Comparison of ENCODE assay signal across 8 cellular contexts in the genomic region with DNA sequence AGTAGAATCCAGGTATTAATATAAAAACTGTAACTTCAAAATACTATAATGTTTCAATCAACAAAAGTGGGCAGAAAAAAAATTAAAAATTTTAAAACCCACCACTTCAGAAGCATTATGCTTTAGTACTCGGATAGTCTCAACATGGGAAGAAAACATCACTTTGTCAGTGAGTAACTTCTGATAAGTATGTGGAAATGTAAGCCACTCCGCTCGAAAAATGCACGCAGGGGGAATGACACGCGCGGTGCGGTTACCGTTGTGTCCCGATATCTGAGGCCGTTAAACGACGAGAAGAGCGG.
A peak's percentile ranks its signal among the peaks of the same experiment; 100 is the strongest.
DNase-seq lines count a peak whose midpoint lies in the region; ATAC-seq and TF ChIP-seq lines count a peak whose summit lies in the region.

No MANE protein-coding gene starts in this region.

- H3K4me3 ChIP-seq in cardiac fibroblast (replicated peaks in 1 of 2; ENCODE audit: low read depth in 2 of 2, low read length in 2 of 2) (peak overlapping the region; percentile 78 to 84), mucosa of stomach (ENCODE audit: low read length) (peak overlapping the region; percentile 69)

- peak overlapping the region; percentile 43 for H3K27ac Mint-ChIP-seq in stimulated activated naive CD8-positive, alpha-beta T cell treated with anti-CD3 and anti-CD28 coated beads, Interleukin-15, Interleukin-2, amounts not matched to agents 100 ng/mL and 50 ng/mL, for 24 hours

- H3K4me1 ChIP-seq in mucosa of stomach (ENCODE audit: control insufficient read depth, insufficient read depth, low read length), result peaks cover 10% of the 10 kb centered on the region

- peaks cover 24% of the 10 kb centered on the region for H3K36me3 Mint-ChIP-seq in stimulated activated naive CD8-positive, alpha-beta T cell treated with anti-CD3 and anti-CD28 coated beads, Interleukin-15, Interleukin-2, amounts not matched to agents 100 ng/mL and 50 ng/mL, for 24 hours (ENCODE audit: low read depth)

- TF ChIP-seq CTCF in cardiac fibroblast (IDR thresholded peaks at IDR 0.05; ENCODE audit: low read depth, low read length), result no peak

- H3K4me3 Mint-ChIP-seq in stimulated activated naive CD8-positive, alpha-beta T cell treated with anti-CD3 and anti-CD28 coated beads, Interleukin-15, Interleukin-2, amounts not matched to agents 100 ng/mL and 50 ng/mL, for 24 hours, result peak overlapping the region; percentile 93

- no peaks in the 10 kb centered on the region for H3K27me3 ChIP-seq in mucosa of stomach (ENCODE audit: control insufficient read depth, insufficient read depth, low read length)

- DNase-seq in stimulated activated naive CD8-positive, alpha-beta T cell treated with anti-CD3 and anti-CD28 coated beads, Interleukin-15, Interleukin-2, amounts not matched to agents 100 U/mL and 50 U/mL, for 24 hours, result no peak
- DNase-seq in cardiac fibroblast (ENCODE audit: low read depth in 2 of 2), result no peak
- DNase-seq in NCI-H2081 (lab: John Stamatoyannopoulos, UW), result no peak
- DNase-seq in hippocampal formation (lab: John Stamatoyannopoulos, UW), result no peak
- DNase-seq in DMS53 (lab: John Stamatoyannopoulos, UW), result no peak
- DNase-seq in HPDE6-E6E7 (ENCODE audit: extremely low spot score), result no peak

- no peaks in the 10 kb centered on the region for H3K27me3 Mint-ChIP-seq in stimulated activated naive CD8-positive, alpha-beta T cell treated with anti-CD3 and anti-CD28 coated beads, Interleukin-15, Interleukin-2, amounts not matched to agents 100 ng/mL and 50 ng/mL, for 24 hours

- H3K9me3 Mint-ChIP-seq in stimulated activated naive CD8-positive, alpha-beta T cell treated with anti-CD3 and anti-CD28 coated beads, Interleukin-15, Interleukin-2, amounts not matched to agents 100 ng/mL and 50 ng/mL, for 24 hours, result no peaks in the 10 kb centered on the region

- H3K36me3 ChIP-seq in mucosa of stomach (ENCODE audit: control insufficient read depth, insufficient read depth, low read length), result no peaks in the 10 kb centered on the region

- H3K4me1 Mint-ChIP-seq in stimulated activated naive CD8-positive, alpha-beta T cell treated with anti-CD3 and anti-CD28 coated beads, Interleukin-15, Interleukin-2, amounts not matched to agents 100 ng/mL and 50 ng/mL, for 24 hours (ENCODE audit: low read depth), result peaks cover 60% of the 10 kb centered on the region

- no peaks in the 10 kb centered on the region for H3K9me3 ChIP-seq in mucosa of stomach (ENCODE audit: control insufficient read depth, low read length)

- H3K9ac ChIP-seq in mucosa of stomach (ENCODE audit: low read length), result peak overlapping the region; percentile 72

- ATAC-seq in stimulated activated naive CD8-positive, alpha-beta T cell treated with anti-CD3 and anti-CD28 coated beads, Interleukin-15, Interleukin-2, amounts not matched to agents 100 U/mL and 50 U/mL, for 24 hours, result no peak
